In genomic region chr1:161473363-161473762, GRCh38 we compare ENCODE assay signal across 8 cellular contexts. TPM values are rescaled to one million over a fixed set of nuclear protein-coding genes. Genes with fewer than 3 reads are reported as not detected.
DNase-seq lines count a peak whose midpoint lies in the region; ATAC-seq and TF ChIP-seq lines count a peak whose summit lies in the region.

No MANE protein-coding gene starts in this region.

- H3K4me1 ChIP-seq in esophagus squamous epithelium, result peaks cover 0 to 8% (median 0%) of the 10 kb centered on the region in 3 donors

- DNase-seq in Daoy (ENCODE audit: low read depth), result peak; percentile 37
- DNase-seq in LNCaP clone FGC (ENCODE audit: low read depth), result no peak
- no peak for DNase-seq in activated T-helper 2 cell treated with anti-CD3 and anti-CD28 coated beads, Interferon-gamma antibody, Interleukin-2, Interleukin-4, amounts not matched to agents 10 μg/mL and 5 μg/mL and 100 μg/mL, durations not matched to agents 14 hours and 24 hours and 36 hours (ENCODE audit: low spot score)
- peak; percentile 13 for DNase-seq in myocyte (ENCODE audit: low read depth)
- DNase-seq in NCI-H1694 treated with DMSO at 0.1 percent for 48 hours (lab: John Stamatoyannopoulos, UW), result no peak
- DNase-seq in esophagus squamous epithelium (lab: John Stamatoyannopoulos, UW), result no peak

- no peaks in the 10 kb centered on the region for H3K9me3 ChIP-seq in esophagus squamous epithelium

- H3K4me3 ChIP-seq in LNCaP clone FGC (ENCODE audit: low read depth, low read length) (peak overlapping the region; percentile 21), esophagus squamous epithelium (peak overlapping the region in 1 of 4 donors; percentile 35)

- H3K27ac ChIP-seq in esophagus squamous epithelium, result no peak overlapping the region

- H3K27me3 ChIP-seq in esophagus squamous epithelium, result peaks cover 0 to 52% (median 0%) of the 10 kb centered on the region in 4 donors

- no peak overlapping the region for H3K27ac Mint-ChIP-seq in activated T-helper 2 cell treated with anti-CD3 and anti-CD28 coated beads, Interferon-gamma antibody, Interleukin-2, Interleukin-4, amounts not matched to agents 10 μg/mL and 5 μg/mL and 100 μg/mL, durations not matched to agents 14 hours and 24 hours and 36 hours

- H3K36me3 ChIP-seq in esophagus squamous epithelium, result no peaks in the 10 kb centered on the region

- H3K9me3 Mint-ChIP-seq in activated T-helper 2 cell treated with anti-CD3 and anti-CD28 coated beads, Interferon-gamma antibody, Interleukin-2, Interleukin-4, amounts not matched to agents 10 μg/mL and 5 μg/mL and 100 μg/mL, durations not matched to agents 14 hours and 24 hours and 36 hours, result no peaks in the 10 kb centered on the region

- H3K4me3 Mint-ChIP-seq in activated T-helper 2 cell treated with anti-CD3 and anti-CD28 coated beads, Interferon-gamma antibody, Interleukin-2, Interleukin-4, amounts not matched to agents 10 μg/mL and 5 μg/mL and 100 μg/mL, durations not matched to agents 14 hours and 24 hours and 36 hours (ENCODE audit: low read depth), result peak overlapping the region; percentile 54

- H3K36me3 Mint-ChIP-seq in activated T-helper 2 cell treated with anti-CD3 and anti-CD28 coated beads, Interferon-gamma antibody, Interleukin-2, Interleukin-4, amounts not matched to agents 10 μg/mL and 5 μg/mL and 100 μg/mL, durations not matched to agents 14 hours and 24 hours and 36 hours (ENCODE audit: low read depth), result no peaks in the 10 kb centered on the region

- WGBS in esophagus squamous epithelium, 2 donors, result 29 to 51% methylated on average over 3 to 8 of the region's 8 CpGs

- TF ChIP-seq CTCF in LNCaP clone FGC (IDR thresholded peaks at IDR 0.05; ENCODE audit: control insufficient read depth, extremely low read depth, insufficient read depth) (no peak), esophagus squamous epithelium (IDR thresholded peaks at IDR 0.05) (no peak)

- no peak for TF ChIP-seq POLR2A in esophagus squamous epithelium (IDR thresholded peaks at IDR 0.05)

- no peak for ATAC-seq in HG03378 (IDR thresholded peaks at IDR 0.05; ENCODE audit: unreplicated experiment)
- no peak for ATAC-seq in HG03432 (IDR thresholded peaks at IDR 0.05; ENCODE audit: unreplicated experiment)

- H3K4me1 Mint-ChIP-seq in activated T-helper 2 cell treated with anti-CD3 and anti-CD28 coated beads, Interferon-gamma antibody, Interleukin-2, Interleukin-4, amounts not matched to agents 10 μg/mL and 5 μg/mL and 100 μg/mL, durations not matched to agents 14 hours and 24 hours and 36 hours (ENCODE audit: low read depth), result peaks cover 3% of the 10 kb centered on the region

- intact Hi-C loops in activated T-helper 2 cell treated with anti-CD3 and anti-CD28 coated beads, Interferon-gamma antibody, Interleukin-2, Interleukin-4, amounts not matched to agents 10 μg/mL and 5 μg/mL and 100 μg/mL, durations not matched to agents 14 hours and 24 hours and 36 hours (cut with micrococcal nuclease), result no loop called here
- intact Hi-C loops in esophagus squamous epithelium (cut with DNase I), result no loop called here

- H3K27me3 Mint-ChIP-seq in activated T-helper 2 cell treated with anti-CD3 and anti-CD28 coated beads, Interferon-gamma antibody, Interleukin-2, Interleukin-4, amounts not matched to agents 10 μg/mL and 5 μg/mL and 100 μg/mL, durations not matched to agents 14 hours and 24 hours and 36 hours (ENCODE audit: low read depth), result peaks cover 33% of the 10 kb centered on the region

RNA-seq across cellular contexts. Expression of gene FCGR2A, which starts 31.9 kb away (rescaled TPM):
- not detected in 2 replicates for total RNA-seq in Daoy (2014; rRNA removed; shearing (Covaris generic))
- total RNA-seq in activated T-helper 2 cell treated with anti-CD3 and anti-CD28 coated beads, Interferon-gamma antibody, Interleukin-2, Interleukin-4, amounts not matched to agents 10 μg/mL and 5 μg/mL and 100 μg/mL, durations not matched to agents 14 hours and 24 hours and 36 hours, result 0.50 and 0.60 TPM in 2 replicates
- total RNA-seq in myocyte (not detected in 2 replicates), esophagus squamous epithelium (10 to 100 TPM in 2 of 4 donors, 1 to 10 TPM in 2; 4.3 to 33.9 (median 19.6) TPM)
- polyA plus RNA-seq in myocyte (2012), result not detected

RNA-seq across cellular contexts. Expression of gene HSPA6, which starts 51.0 kb away (rescaled TPM):
- total RNA-seq in Daoy (2014; rRNA removed; shearing (Covaris generic)), result 0.29 and 0.48 TPM in 2 replicates
- total RNA-seq in activated T-helper 2 cell treated with anti-CD3 and anti-CD28 coated beads, Interferon-gamma antibody, Interleukin-2, Interleukin-4, amounts not matched to agents 10 μg/mL and 5 μg/mL and 100 μg/mL, durations not matched to agents 14 hours and 24 hours and 36 hours, result 4.4 and 4.9 TPM in 2 replicates
- total RNA-seq in myocyte (not detected in 2 replicates), esophagus squamous epithelium (1 to 10 TPM; 1.3 to 4.2 (median 3.2) TPM)
- polyA plus RNA-seq in myocyte (2012), result 0.04 TPM

Comparison
In these comparisons a context has a peak if more than half of its experiments do, and no peak if none do; other contexts are left out.
1. DNase-seq: peak in Daoy (single experiment) and myocyte (single experiment); none in LNCaP clone FGC (single experiment), activated T-helper 2 cell treated with anti-CD3 and anti-CD28 coated beads, Interferon-gamma antibody, Interleukin-2, Interleukin-4, amounts not matched to agents 10 μg/mL and 5 μg/mL and 100 μg/mL, durations not matched to agents 14 hours and 24 hours and 36 hours (single experiment), NCI-H1694 treated with DMSO at 0.1 percent for 48 hours (single experiment) and esophagus squamous epithelium (single experiment).